In genomic region chr5:17918373-17919104, GRCh38 we compare ENCODE assay signal across 1 cellular context.
TF ChIP-seq lines count a peak whose summit lies in the region.

No MANE protein-coding gene starts in this region.

TF ChIP-seq in GM23338, 12 proteins besides CTCF, POLR2A, EP300 and RAD21 (continued from another document):
- TF ChIP-seq ZNF462 (CRISPR knock-in tag; IDR thresholded peaks at IDR 0.05) (0 out of 2 replicates have a peak, but pooled peaks have one; percentile 30), ZNF331 (CRISPR knock-in tag; IDR thresholded peaks at IDR 0.05; ENCODE audit: low read depth) (no peak)
